1 cellular context compared by ENCODE assay signal in the genomic region with DNA sequence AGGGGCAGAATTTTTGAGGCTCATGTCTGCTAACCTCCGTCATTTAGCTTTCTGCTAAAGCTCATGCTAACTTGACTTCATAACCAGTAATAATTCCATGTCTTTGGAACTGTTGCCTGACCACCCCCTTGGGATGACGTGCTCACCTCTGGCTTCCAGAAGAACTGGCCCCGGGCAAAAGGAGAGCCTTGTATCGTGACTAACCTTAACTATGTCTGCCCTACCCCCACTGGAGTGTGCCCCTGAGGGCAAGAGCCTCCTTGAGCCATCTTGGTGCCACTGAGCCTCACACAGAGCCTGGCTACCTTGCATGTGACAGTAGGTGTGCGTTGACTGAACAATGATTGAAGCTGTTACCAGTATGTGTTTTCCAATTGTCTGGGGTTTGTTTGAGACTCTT.
TF ChIP-seq lines count a peak whose summit lies in the region.

No MANE protein-coding gene starts in this region.

TF ChIP-seq in GM12878, 131 proteins besides CTCF, POLR2A, EP300 and RAD21:
- no peak for TF ChIP-seq SRF (IDR thresholded peaks at IDR 0.05; ENCODE audit: low read depth in 2 of 2, low read length in 2 of 2)
- TF ChIP-seq, protein P1, sequence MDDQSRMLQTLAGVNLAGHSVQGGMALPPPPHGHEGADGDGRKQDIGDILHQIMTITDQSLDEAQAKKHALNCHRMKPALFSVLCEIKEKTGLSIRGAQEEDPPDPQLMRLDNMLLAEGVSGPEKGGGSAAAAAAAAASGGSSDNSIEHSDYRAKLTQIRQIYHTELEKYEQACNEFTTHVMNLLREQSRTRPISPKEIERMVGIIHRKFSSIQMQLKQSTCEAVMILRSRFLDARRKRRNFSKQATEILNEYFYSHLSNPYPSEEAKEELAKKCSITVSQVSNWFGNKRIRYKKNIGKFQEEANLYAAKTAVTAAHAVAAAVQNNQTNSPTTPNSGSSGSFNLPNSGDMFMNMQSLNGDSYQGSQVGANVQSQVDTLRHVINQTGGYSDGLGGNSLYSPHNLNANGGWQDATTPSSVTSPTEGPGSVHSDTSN (IDR thresholded peaks at IDR 0.05; ENCODE audit: insufficient replicate concordance, low read depth, low read length): no peak
- no peak for TF ChIP-seq POU2F2 (IDR thresholded peaks at IDR 0.05; ENCODE audit: borderline replicate concordance, low read depth, low read length)
- TF ChIP-seq NR2F1 (conservative IDR thresholded peaks at IDR 0.05): no peak
- no peak for TF ChIP-seq POLR2AphosphoS5 (IDR thresholded peaks at IDR 0.05; ENCODE audit: low read length)
